Comparison of ENCODE assay signal across 8 cellular contexts in the genomic region with DNA sequence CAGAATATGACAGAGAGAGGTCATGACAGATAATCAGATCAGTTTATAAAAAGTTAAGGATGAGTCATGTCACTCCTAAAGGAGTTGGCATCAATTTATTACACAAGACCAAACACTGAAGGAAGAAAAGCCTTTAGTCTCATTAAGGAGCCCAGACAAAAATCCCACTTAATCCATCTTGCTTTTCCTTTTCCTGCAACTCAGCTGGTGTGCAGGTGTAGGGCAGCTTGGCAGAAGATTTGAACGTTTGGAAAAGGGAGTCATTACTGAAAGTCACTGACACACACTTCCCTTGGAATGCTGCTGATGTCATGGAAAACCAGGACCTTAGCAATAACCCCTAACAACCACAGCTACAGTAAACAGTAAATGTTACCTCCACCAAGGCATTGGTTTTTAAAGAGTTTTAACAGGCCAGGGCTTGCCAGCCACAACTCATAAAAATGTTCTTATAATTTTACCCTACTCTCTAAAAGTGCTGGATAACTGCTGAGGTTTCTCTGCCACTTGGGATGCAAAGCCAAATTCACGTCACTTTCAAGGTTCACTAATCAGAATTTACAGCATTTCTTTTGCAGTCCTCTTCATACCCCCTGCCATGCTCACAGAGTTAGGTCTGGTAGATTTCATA.
DNase-seq lines count a peak whose midpoint lies in the region; ATAC-seq, FAIRE-seq and TF ChIP-seq lines count a peak whose summit lies in the region.

No MANE protein-coding gene starts in this region.

- H3K36me3 ChIP-seq in Panc1 (ENCODE audit: control insufficient read depth, insufficient read depth, low read length) (no peaks in the 10 kb centered on the region), trophoblast cell (ENCODE audit: control insufficient read depth in 1 of 2, insufficient read depth in 2 of 2, low read length in 2 of 2) (no peaks in the 10 kb centered on the region)

- H3K4me2 ChIP-seq in trophoblast cell (ENCODE audit: low read length): no peak overlapping the region

- H3K9me3 ChIP-seq in Panc1 (ENCODE audit: control insufficient read depth, insufficient read depth, low read depth, low read length): no peaks in the 10 kb centered on the region
- H3K9me3 ChIP-seq in trophoblast cell (ENCODE audit: insufficient read depth, low read depth, low read length): no peaks in the 10 kb centered on the region

- ATAC-seq in Panc1 (peak; percentile 89), HG02610 (IDR thresholded peaks at IDR 0.05; ENCODE audit: unreplicated experiment) (no peak), HG02938 (IDR thresholded peaks at IDR 0.05; ENCODE audit: unreplicated experiment) (no peak), GM18502 (IDR thresholded peaks at IDR 0.05; ENCODE audit: poor library complexity, unreplicated experiment) (no peak)

- no peak overlapping the region for H3K23ac ChIP-seq in trophoblast cell (ENCODE audit: low read length)

- FAIRE-seq in D721Med (lab: Jason Lieb, UNC): no peak

- peak overlapping the region; percentile 56 for H4K8ac ChIP-seq in trophoblast cell (ENCODE audit: low read depth, low read length)

- in situ Hi-C loops in Panc1 (cut with HindIII; ENCODE audit: low pct_unique_long_range_greater_than_20kb, low sequenced_read_pairs): no loop called here

- peak overlapping the region; percentile 90 for H3K27ac ChIP-seq in Panc1 (ENCODE audit: low read length)
- H3K27ac ChIP-seq in trophoblast cell (ENCODE audit: low read depth, low read length): peak overlapping the region; percentile 97

- H3K27me3 ChIP-seq in Panc1 (ENCODE audit: control insufficient read depth, insufficient read depth, low read length) (no peaks in the 10 kb centered on the region), trophoblast cell (ENCODE audit: insufficient read depth, low read length) (no peaks in the 10 kb centered on the region)

- H3K79me2 ChIP-seq in trophoblast cell (ENCODE audit: control insufficient read depth, insufficient read depth, low read length, poor library complexity): peaks cover 8% of the 10 kb centered on the region

- no peak overlapping the region for H3K4me3 ChIP-seq in Panc1 (ENCODE audit: low read depth in 2 of 2, low read length in 2 of 2)
- no peak overlapping the region for H3K4me3 ChIP-seq in fibroblast of mammary gland (ENCODE audit: control insufficient read depth, low read depth, low read length)
- H3K4me3 ChIP-seq in trophoblast cell (ENCODE audit: low read depth, low read length): no peak overlapping the region

- peak overlapping the region; percentile 92 for H2BK5ac ChIP-seq in trophoblast cell (ENCODE audit: low read depth, low read length, poor library complexity)

- H3K14ac ChIP-seq in trophoblast cell (ENCODE audit: low read length): peak overlapping the region; percentile 54

- no peak overlapping the region for H4K12ac ChIP-seq in trophoblast cell (ENCODE audit: low read depth, low read length)

- no peak overlapping the region for H3K9ac ChIP-seq in trophoblast cell (ENCODE audit: low read length)

- peaks cover 35% of the 10 kb centered on the region for H3K79me1 ChIP-seq in trophoblast cell (ENCODE audit: low read length)

- POLR2A ChIA-PET in Panc1 (lab: Charles Lee): no interaction called here

- H2AK5ac ChIP-seq in trophoblast cell (ENCODE audit: low read length): no peak overlapping the region

- WGBS in trophoblast cell (ENCODE audit: extremely low coverage, insufficient coverage, insufficient read length): no CpG with 5 or more reads among the region's 2 CpGs

- DNase-seq in GOT3 (lab: John Stamatoyannopoulos, UW) (peak; percentile 18), Panc1 (ENCODE audit: low read depth, low spot score) (peak; percentile 93), fibroblast of mammary gland (ENCODE audit: low read depth) (peak; percentile 99), trophoblast cell (peak; percentile 80 to 91), D721Med (ENCODE audit: insufficient read length, low spot score) (no peak)

- H3K4me1 ChIP-seq in Panc1 (ENCODE audit: control insufficient read depth, insufficient read depth, low read length) (peaks cover 24% of the 10 kb centered on the region), trophoblast cell (ENCODE audit: control insufficient read depth in 1 of 2, insufficient read depth in 2 of 2, low read length in 2 of 2) (peaks cover 14 to 17% of the 10 kb centered on the region in 2 experiments)

- H3K18ac ChIP-seq in trophoblast cell (ENCODE audit: low read length): no peak overlapping the region

- peak overlapping the region; percentile 86 for H4K91ac ChIP-seq in trophoblast cell (ENCODE audit: low read depth, low read length)

- H2BK12ac ChIP-seq in trophoblast cell (ENCODE audit: low read length): peak overlapping the region; percentile 71

- intact Hi-C loops in Panc1 (cut with micrococcal nuclease; ENCODE audit: unreplicated experiment): loop anchor here (10.0 kb wide), 1 partner anchor 95 kb away; no protein-coding TSS in a partner anchor

- peak overlapping the region; percentile 91 for H2BK120ac ChIP-seq in trophoblast cell (ENCODE audit: insufficient read depth, low read length, poor library complexity)

- H3K4ac ChIP-seq in trophoblast cell (ENCODE audit: low read depth, low read length): no peak overlapping the region

- H2AFZ ChIP-seq in trophoblast cell (ENCODE audit: insufficient read depth, low read length, poor library complexity): no peak overlapping the region

- BruUV-seq in Panc1 (replicated peaks; lab: Mats Ljungman, UMichigan): no TSS peak

- TF ChIP-seq CTCF in Panc1 (IDR thresholded peaks at IDR 0.05) (no peak), fibroblast of mammary gland (conservative IDR thresholded peaks at IDR 0.05; ENCODE audit: control insufficient read depth, insufficient read depth, low read depth, low read length) (no peak), D721Med (IDR thresholded peaks at IDR 0.05; ENCODE audit: insufficient read depth, missing control alignments) (no peak)

- CTCF ChIA-PET in Panc1 (lab: Charles Lee): no interaction called here
